In the genomic region with DNA sequence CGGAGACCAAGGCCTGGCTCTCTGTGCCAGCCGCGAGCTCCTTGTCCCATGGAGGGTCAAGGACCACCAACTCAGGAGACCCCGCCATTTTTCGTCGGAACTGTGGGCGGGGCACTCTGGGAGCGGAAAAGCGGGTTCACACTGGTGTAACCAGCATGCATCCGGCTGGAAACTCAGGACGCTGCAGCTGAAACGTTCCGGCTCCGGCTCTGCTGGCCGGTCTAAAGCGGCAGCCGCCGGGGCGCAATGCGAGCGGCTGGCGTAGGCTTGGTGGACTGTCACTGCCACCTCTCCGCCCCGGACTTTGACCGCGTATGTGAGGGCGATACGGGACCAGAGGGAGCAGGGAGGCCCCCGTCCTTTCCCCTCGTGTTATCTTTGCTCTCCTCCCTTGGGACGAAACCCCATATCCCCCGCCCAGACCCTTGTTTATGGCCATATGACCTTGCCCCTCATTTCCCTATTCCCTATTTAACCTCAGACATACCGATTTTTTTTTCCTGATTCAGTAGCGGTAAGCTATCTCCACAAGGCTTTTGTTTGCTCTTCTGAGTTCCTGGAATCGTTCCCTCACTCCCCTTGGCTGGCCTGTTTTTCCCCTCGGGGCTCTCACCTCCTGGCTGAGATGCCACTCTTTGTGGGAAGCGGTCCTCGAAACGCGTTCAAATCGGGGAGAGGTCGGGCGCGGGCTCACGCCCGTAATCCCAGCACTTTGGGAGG, we compare ENCODE assay signal across 1 cellular context.
A peak's percentile ranks its signal among the peaks of the same experiment; 100 is the strongest.
TF ChIP-seq lines count a peak whose summit lies in the region.

A gene with protein sequence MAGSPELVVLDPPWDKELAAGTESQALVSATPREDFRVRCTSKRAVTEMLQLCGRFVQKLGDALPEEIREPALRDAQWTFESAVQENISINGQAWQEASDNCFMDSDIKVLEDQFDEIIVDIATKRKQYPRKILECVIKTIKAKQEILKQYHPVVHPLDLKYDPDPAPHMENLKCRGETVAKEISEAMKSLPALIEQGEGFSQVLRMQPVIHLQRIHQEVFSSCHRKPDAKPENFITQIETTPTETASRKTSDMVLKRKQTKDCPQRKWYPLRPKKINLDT (minus strand): TSS at position 102 of the 720 bp plus-strand sequence. CDS start 14 bp downstream, at position 88.
A gene with protein sequence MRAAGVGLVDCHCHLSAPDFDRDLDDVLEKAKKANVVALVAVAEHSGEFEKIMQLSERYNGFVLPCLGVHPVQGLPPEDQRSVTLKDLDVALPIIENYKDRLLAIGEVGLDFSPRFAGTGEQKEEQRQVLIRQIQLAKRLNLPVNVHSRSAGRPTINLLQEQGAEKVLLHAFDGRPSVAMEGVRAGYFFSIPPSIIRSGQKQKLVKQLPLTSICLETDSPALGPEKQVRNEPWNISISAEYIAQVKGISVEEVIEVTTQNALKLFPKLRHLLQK (plus strand): TSS at position 219 of the 720 bp plus-strand sequence. CDS start 28 bp downstream, at position 247.

TF ChIP-seq in H1, 55 proteins besides CTCF, POLR2A, EP300 and RAD21:
- TF ChIP-seq EGR1 (IDR thresholded peaks at IDR 0.05; ENCODE audit: borderline replicate concordance, low read depth, low read length) = 0 out of 2 replicates have a peak, but pooled peaks have one; percentile 47
- TF ChIP-seq KDM5A (IDR thresholded peaks at IDR 0.05; ENCODE audit: low read length) = peak; percentile 94
- peak; percentile 92 for TF ChIP-seq SP1 (IDR thresholded peaks at IDR 0.05; ENCODE audit: low read depth, low read length)
- peak; percentile 53 for TF ChIP-seq SAP30 (IDR thresholded peaks at IDR 0.05; ENCODE audit: insufficient read depth, insufficient replicate concordance, low read length)
- TF ChIP-seq, protein P1, sequence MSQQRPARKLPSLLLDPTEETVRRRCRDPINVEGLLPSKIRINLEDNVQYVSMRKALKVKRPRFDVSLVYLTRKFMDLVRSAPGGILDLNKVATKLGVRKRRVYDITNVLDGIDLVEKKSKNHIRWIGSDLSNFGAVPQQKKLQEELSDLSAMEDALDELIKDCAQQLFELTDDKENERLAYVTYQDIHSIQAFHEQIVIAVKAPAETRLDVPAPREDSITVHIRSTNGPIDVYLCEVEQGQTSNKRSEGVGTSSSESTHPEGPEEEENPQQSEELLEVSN (IDR thresholded peaks at IDR 0.05) = peak; percentile 72
- no peak for TF ChIP-seq CBX8 (IDR thresholded peaks at IDR 0.05; ENCODE audit: borderline replicate concordance, low read depth, low read length)
- peak; percentile 43; the same call in 1 of the 2 replicates for TF ChIP-seq SIX5 (IDR thresholded peaks at IDR 0.05; ENCODE audit: low read depth, low read length)
- no peak for TF ChIP-seq NANOG (IDR thresholded peaks at IDR 0.05; ENCODE audit: insufficient read depth, low read depth, low read length, poor library complexity, severe bottlenecking)
- no peak for TF ChIP-seq EZH2 (IDR thresholded peaks at IDR 0.05; ENCODE audit: low read depth, low read length, severe bottlenecking)
- TF ChIP-seq BACH1 (IDR thresholded peaks at IDR 0.05; ENCODE audit: low read length) = peak; percentile 47
- peak; percentile 99 for TF ChIP-seq TAF1 (IDR thresholded peaks at IDR 0.05; ENCODE audit: low read depth, low read length)
- peak; percentile 92 to 99 for TF ChIP-seq SIN3A (conservative IDR thresholded peaks at IDR 0.05 in 1 of 2, IDR thresholded peaks at IDR 0.05 in 1 of 2; ENCODE audit: low read depth in 1 of 2, low read length in 2 of 2)
- peak; percentile 68 for TF ChIP-seq CREB1 (IDR thresholded peaks at IDR 0.05)
- peak; percentile 76; the same call in 1 of the 2 replicates for TF ChIP-seq TCF12 (IDR thresholded peaks at IDR 0.05; ENCODE audit: low read depth, low read length)
- TF ChIP-seq RXRA (IDR thresholded peaks at IDR 0.05; ENCODE audit: insufficient read depth, low read depth, low read length) = no peak
- TF ChIP-seq KDM1A (IDR thresholded peaks at IDR 0.05; ENCODE audit: borderline replicate concordance, low read length) = no peak
- peak; percentile 66 for TF ChIP-seq SRF (IDR thresholded peaks at IDR 0.05; ENCODE audit: low read depth, low read length)
- peak in 1 of 2 experiments; percentile 28; a peak in 1 of 4 replicates for TF ChIP-seq HDAC2 (IDR thresholded peaks at IDR 0.05; ENCODE audit: borderline replicate concordance in 1 of 2, low read depth in 2 of 2, low read length in 2 of 2)
- TF ChIP-seq CHD2 (IDR thresholded peaks at IDR 0.05; ENCODE audit: low read length) = 0 out of 2 replicates have a peak, but pooled peaks have one; percentile 47
- TF ChIP-seq, protein P2, sequence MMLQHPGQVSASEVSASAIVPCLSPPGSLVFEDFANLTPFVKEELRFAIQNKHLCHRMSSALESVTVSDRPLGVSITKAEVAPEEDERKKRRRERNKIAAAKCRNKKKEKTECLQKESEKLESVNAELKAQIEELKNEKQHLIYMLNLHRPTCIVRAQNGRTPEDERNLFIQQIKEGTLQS (IDR thresholded peaks at IDR 0.05; ENCODE audit: insufficient read depth, low read depth, low read length) = no peak
- TF ChIP-seq KDM4A (IDR thresholded peaks at IDR 0.05; ENCODE audit: low read depth, low read length, severe bottlenecking) = peak; percentile 10
- TF ChIP-seq TBP (IDR thresholded peaks at IDR 0.05; ENCODE audit: low read depth, low read length) = peak; percentile 97
- TF ChIP-seq BRCA1 (IDR thresholded peaks at IDR 0.05; ENCODE audit: low read depth, low read length) = no peak
- 0 out of 2 replicates have a peak, but pooled peaks have one; percentile 65 for TF ChIP-seq JUN (IDR thresholded peaks at IDR 0.05; ENCODE audit: low read depth, low read length)
- TF ChIP-seq HDAC6 (IDR thresholded peaks at IDR 0.05; ENCODE audit: low read depth, low read length) = no peak
- no peak for TF ChIP-seq CEBPB (IDR thresholded peaks at IDR 0.05; ENCODE audit: low read depth, low read length)
- TF ChIP-seq TEAD4 (IDR thresholded peaks at IDR 0.05; ENCODE audit: low read depth, low read length) = peak; percentile 57
- TF ChIP-seq GABPA (IDR thresholded peaks at IDR 0.05; ENCODE audit: borderline replicate concordance, insufficient read depth, low read length) = peak; percentile 98
- TF ChIP-seq FOSL1 (IDR thresholded peaks at IDR 0.05; ENCODE audit: insufficient read depth, low read depth, low read length) = no peak
- TF ChIP-seq CTBP2 (IDR thresholded peaks at IDR 0.05; ENCODE audit: borderline replicate concordance, insufficient read depth, insufficient read length, low read length) = peak; percentile 71
- no peak for TF ChIP-seq JUND (IDR thresholded peaks at IDR 0.05; ENCODE audit: low read length)
- TF ChIP-seq CBX5 (IDR thresholded peaks at IDR 0.05; ENCODE audit: low read depth, low read length) = no peak
- peak; percentile 99 for TF ChIP-seq ASH2L (IDR thresholded peaks at IDR 0.05; ENCODE audit: low read length)
- TF ChIP-seq POLR2AphosphoS5 (IDR thresholded peaks at IDR 0.05; ENCODE audit: low read depth, low read length) = peak; percentile 93
- TF ChIP-seq RBBP5 (IDR thresholded peaks at IDR 0.05; ENCODE audit: borderline replicate concordance, low read depth, low read length) = peak; percentile 88
- TF ChIP-seq YY1 (IDR thresholded peaks at IDR 0.05; ENCODE audit: low read depth, low read length) = peak; percentile 98
- TF ChIP-seq BCL11A (IDR thresholded peaks at IDR 0.05; ENCODE audit: low read depth in 2 of 2, low read length in 2 of 2) = no peak
- peak; percentile 98 for TF ChIP-seq TAF7 (optimal IDR thresholded peaks at IDR 0.05; ENCODE audit: borderline replicate concordance, low read depth, low read length)
- TF ChIP-seq PHF8 (conservative IDR thresholded peaks at IDR 0.05; ENCODE audit: low read depth, low read length) = peak; percentile 88
- TF ChIP-seq, protein P3, sequence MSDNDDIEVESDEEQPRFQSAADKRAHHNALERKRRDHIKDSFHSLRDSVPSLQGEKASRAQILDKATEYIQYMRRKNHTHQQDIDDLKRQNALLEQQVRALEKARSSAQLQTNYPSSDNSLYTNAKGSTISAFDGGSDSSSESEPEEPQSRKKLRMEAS (IDR thresholded peaks at IDR 0.05) = peak; percentile 79
- peak; percentile 70; the same call in 1 of the 2 replicates for TF ChIP-seq GTF2F1 (IDR thresholded peaks at IDR 0.05; ENCODE audit: borderline replicate concordance, low read depth, low read length)
